Comparison of ENCODE assay signal across 8 cellular contexts in genomic region chr6:13487122-13488014, GRCh38. TPM values are rescaled to one million over a fixed set of nuclear protein-coding genes. Genes with fewer than 3 reads are reported as not detected.
A peak's percentile ranks its signal among the peaks of the same experiment; 100 is the strongest.
DNase-seq lines count a peak whose midpoint lies in the region; ATAC-seq and TF ChIP-seq lines count a peak whose summit lies in the region.

A gene with protein sequence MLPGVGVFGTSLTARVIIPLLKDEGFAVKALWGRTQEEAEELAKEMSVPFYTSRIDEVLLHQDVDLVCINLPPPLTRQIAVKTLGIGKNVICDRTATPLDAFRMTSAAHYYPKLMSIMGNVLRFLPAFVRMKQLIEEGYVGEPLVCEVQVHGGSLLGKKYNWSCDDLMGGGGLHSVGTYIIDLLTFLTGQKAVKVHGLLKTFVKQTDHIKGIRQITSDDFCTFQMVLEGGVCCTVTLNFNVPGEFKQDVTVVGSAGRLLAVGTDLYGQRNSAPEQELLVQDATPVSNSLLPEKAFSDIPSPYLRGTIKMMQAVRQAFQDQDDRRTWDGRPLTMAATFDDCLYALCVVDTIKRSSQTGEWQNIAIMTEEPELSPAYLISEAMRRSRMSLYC (minus strand): TSS chr6:13487600. CDS start chr6:13486890, 710 bp downstream.

- H3K4me3 ChIP-seq in esophagus muscularis mucosa (peak within 1 kb of the TSS; percentile 72 to 93 (median 88)), muscle layer of duodenum (ENCODE audit: low read depth in 1 of 2, low read length in 2 of 2) (peak within 1 kb of the TSS; percentile 86 to 95)

- peaks cover 0 to 5% (median 0%) of the 10 kb centered on the region in 4 donors for H3K9me3 ChIP-seq in esophagus muscularis mucosa
- no peaks in the 10 kb centered on the region for H3K9me3 ChIP-seq in muscle layer of duodenum (ENCODE audit: control insufficient read depth in 1 of 2, low read length in 2 of 2)

- DNase-seq in DMS 273 treated with DMSO at 0.1 percent for 48 hours (lab: John Stamatoyannopoulos, UW) (peak; percentile 85), HuH-7 (ENCODE audit: low spot score) (peak; percentile 80), OCI-M1 (lab: John Stamatoyannopoulos, UW) (peak; percentile 90), esophagus muscularis mucosa (ENCODE audit: extremely low spot score) (peak; percentile 94)
- DNase-seq in activated T-cell treated with anti-CD3 and anti-CD28 coated beads, Interleukin-2, amount 50 U/mL, for 48 hours: peak; percentile 84 to 88
- DNase-seq in stimulated activated CD8-positive, alpha-beta memory T cell treated with anti-CD3 and anti-CD28 coated beads, Interleukin-7, amount 100 ng/mL, for 48 hours (ENCODE audit: extremely low read depth in 1 of 2, low read depth in 1 of 2): peak; percentile 74 to 75

- peak within 1 kb of the TSS; percentile 89 to 96 (median 94) for H3K27ac ChIP-seq in esophagus muscularis mucosa (replicated peaks in 1 of 4)
- peak within 1 kb of the TSS; percentile 69 for H3K27ac ChIP-seq in muscle layer of duodenum (ENCODE audit: low read length)

- WGBS in esophagus muscularis mucosa: under 1% methylated on average over 58 of the region's 109 CpGs

- H3K27me3 ChIP-seq in esophagus muscularis mucosa (no peaks in the 10 kb centered on the region), muscle layer of duodenum (ENCODE audit: low read depth, low read length) (no peaks in the 10 kb centered on the region)

- TF ChIP-seq CTCF in esophagus muscularis mucosa (IDR thresholded peaks at IDR 0.05): peak in 1 of 3 experiments; percentile 23

- H3K4me1 ChIP-seq in esophagus muscularis mucosa (peaks cover 20 to 38% (median 32%) of the 10 kb centered on the region in 4 donors), muscle layer of duodenum (ENCODE audit: control insufficient read depth in 1 of 2, insufficient read depth in 2 of 2, low read length in 2 of 2) (peaks cover 0 to 13% of the 10 kb centered on the region in 2 donors)

- H3K36me3 ChIP-seq in esophagus muscularis mucosa (no peaks in the 10 kb centered on the region), muscle layer of duodenum (ENCODE audit: control insufficient read depth in 1 of 2, insufficient read depth in 2 of 2, low read length in 2 of 2) (no peaks in the 10 kb centered on the region)

- intact Hi-C loops in esophagus muscularis mucosa (cut with DNase I): loop anchor here (5.0 kb wide), 1 partner anchor 150 kb away; no protein-coding TSS in a partner anchor

- ATAC-seq in GM21515 (IDR thresholded peaks at IDR 0.05; ENCODE audit: unreplicated experiment): peak; percentile 78

- no peak for TF ChIP-seq EP300 in esophagus muscularis mucosa (IDR thresholded peaks at IDR 0.05)

- peak; percentile 64 for TF ChIP-seq POLR2A in esophagus muscularis mucosa (IDR thresholded peaks at IDR 0.05; ENCODE audit: low read depth)

RNA-seq across cellular contexts. Expression of the gene that starts here (rescaled TPM):
- total RNA-seq in esophagus muscularis mucosa: 10 to 100 TPM; 21.7 to 34.5 (median 25.8) TPM

Comparison
In these comparisons a context has a peak if more than half of its experiments do, and no peak if none do; other contexts are left out.
1. Peak in every context shown above with its lines: DNase-seq, ATAC-seq, H3K4me3 ChIP-seq and H3K27ac ChIP-seq.